Comparison of ENCODE assay signal across 17 cellular contexts in the genomic region with DNA sequence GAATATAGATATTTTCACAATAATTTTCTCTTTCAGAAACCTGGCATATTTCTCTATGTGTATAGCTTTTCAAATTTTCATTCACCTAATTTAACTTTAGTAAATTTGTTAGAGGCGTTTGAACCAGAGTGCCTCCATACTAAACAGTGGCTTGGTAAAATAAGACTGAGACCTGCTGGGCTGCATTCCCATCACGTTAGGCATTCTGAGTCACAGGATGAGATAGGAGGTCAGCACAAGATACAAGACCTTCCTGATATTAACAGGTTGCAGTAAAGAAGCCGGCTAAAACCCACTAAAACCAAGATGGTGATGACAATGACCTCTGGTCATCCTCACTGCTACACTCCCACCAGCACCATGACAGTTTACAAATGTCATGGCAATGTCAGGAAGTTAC.
"Had no signal": no experiment of that assay in that cellular context is flagged by ENCODE, and none has a peak within 500 bp of the region (broad histone marks: within the 10 kb centered on the region; RNA-seq: fewer than 3 reads in every experiment).

No MANE protein-coding gene starts in this region.

- H3K27me3 ChIP-seq: hepatocyte, stomach, uterus had no signal

- H3K4me2 ChIP-seq: hepatocyte had no signal

- H3K9ac ChIP-seq: parathyroid adenoma had no signal

- H3K9me3 Mint-ChIP-seq: activated CD4-positive, alpha-beta T cell treated with anti-CD3 and anti-CD28 coated beads, Interleukin-2, amount 10 ng/mL, durations not matched to agents 24 days and 14 days; activated naive CD8-positive, alpha-beta T cell treated with anti-CD3 and anti-CD28 coated beads, Interleukin-2, amount 50 U/mL, for 24 hours; activated T-helper 1 cell treated with anti-CD3 and anti-CD28 coated beads, Interleukin-12 subunit alpha, Interleukin-12 subunit beta, Interleukin-2, Interleukin-4 antibody, amounts not matched to agents 30 ng/mL and 10 ng/mL and 1 ng/mL, durations not matched to agents 14 hours and 24 hours and 36 hours; naive thymus-derived CD4-positive, alpha-beta T cell had no signal

- H3K4me3 ChIP-seq: coronary artery, hepatocyte, lung, stomach, uterus had no signal

- H2AFZ ChIP-seq: hepatocyte, parathyroid adenoma had no signal

- H3K9me3 ChIP-seq: stomach, uterus had no signal

- H3K4me3 Mint-ChIP-seq: activated CD4-positive, alpha-beta T cell treated with anti-CD3 and anti-CD28 coated beads, Interleukin-2, amount 10 ng/mL, durations not matched to agents 24 days and 14 days; activated naive CD8-positive, alpha-beta T cell treated with anti-CD3 and anti-CD28 coated beads, Interleukin-2, amount 50 U/mL, for 24 hours; activated T-helper 1 cell treated with anti-CD3 and anti-CD28 coated beads, Interleukin-12 subunit alpha, Interleukin-12 subunit beta, Interleukin-2, Interleukin-4 antibody, amounts not matched to agents 30 ng/mL and 10 ng/mL and 1 ng/mL, durations not matched to agents 14 hours and 24 hours and 36 hours; naive thymus-derived CD4-positive, alpha-beta T cell had no signal

- H3K4me1 ChIP-seq: uterus had no signal

- H3K27ac ChIP-seq: coronary artery, hepatocyte, parathyroid adenoma, stomach, uterus had no signal

- ATAC-seq: activated naive CD8-positive, alpha-beta T cell treated with anti-CD3 and anti-CD28 coated beads, Interleukin-2, amount 50 U/mL, for 24 hours; left colon; naive thymus-derived CD4-positive, alpha-beta T cell had no signal

- H3K27ac Mint-ChIP-seq: activated CD4-positive, alpha-beta T cell treated with anti-CD3 and anti-CD28 coated beads, Interleukin-2, amount 10 ng/mL, durations not matched to agents 24 days and 14 days; activated naive CD8-positive, alpha-beta T cell treated with anti-CD3 and anti-CD28 coated beads, Interleukin-2, amount 50 U/mL, for 24 hours; activated T-helper 1 cell treated with anti-CD3 and anti-CD28 coated beads, Interleukin-12 subunit alpha, Interleukin-12 subunit beta, Interleukin-2, Interleukin-4 antibody, amounts not matched to agents 30 ng/mL and 10 ng/mL and 1 ng/mL, durations not matched to agents 14 hours and 24 hours and 36 hours; naive thymus-derived CD4-positive, alpha-beta T cell had no signal

- H3K27me3 Mint-ChIP-seq: activated CD4-positive, alpha-beta T cell treated with anti-CD3 and anti-CD28 coated beads, Interleukin-2, amount 10 ng/mL, durations not matched to agents 24 days and 14 days; activated naive CD8-positive, alpha-beta T cell treated with anti-CD3 and anti-CD28 coated beads, Interleukin-2, amount 50 U/mL, for 24 hours; naive thymus-derived CD4-positive, alpha-beta T cell had no signal

- H3K36me3 ChIP-seq: uterus had no signal

- DNase-seq: activated CD4-positive, alpha-beta T cell treated with anti-CD3 and anti-CD28 coated beads, Interleukin-2, amount 10 ng/mL, durations not matched to agents 24 days and 14 days; activated naive CD4-positive, alpha-beta T cell; activated naive CD8-positive, alpha-beta T cell treated with anti-CD3 and anti-CD28 coated beads, Interleukin-2, amount 50 U/mL, for 24 hours; central memory CD4-positive, alpha-beta T cell; effector memory CD4-positive, alpha-beta T cell; left colon; naive thymus-derived CD4-positive, alpha-beta T cell; retina; stimulated activated CD4-positive, alpha-beta T cell treated with anti-CD3 and anti-CD28 coated beads, Interleukin-4, amount 100 ng/mL, for 4 hours; stomach; T-helper 9 cell; uterus had no signal
